In genomic region chr7:15016726-15017125, GRCh38 we compare ENCODE assay signal across 15 cellular contexts.
A peak's percentile ranks its signal among the peaks of the same experiment; 100 is the strongest.
DNase-seq lines count a peak whose midpoint lies in the region; ATAC-seq and TF ChIP-seq lines count a peak whose summit lies in the region.
"Had no signal": no experiment of that assay in that cellular context is flagged by ENCODE, and none has a peak within 500 bp of the region (broad histone marks: within the 10 kb centered on the region; RNA-seq: fewer than 3 reads in every experiment).

No MANE protein-coding gene starts in this region.

- H3K4me1 Mint-ChIP-seq in CD14-positive monocyte = no peaks in the 10 kb centered on the region
- H3K4me1 Mint-ChIP-seq: activated B cell treated with CpG ODN at 0.5 μM for 24 hours; activated naive CD8-positive, alpha-beta T cell treated with anti-CD3 and anti-CD28 coated beads, Interleukin-2, amount 50 U/mL, for 24 hours; activated T-helper 17 cell treated with anti-CD3 and anti-CD28 coated beads, Interleukin-2, amount 50 U/mL, for 72 hours had no signal

- intact Hi-C loops in CD14-positive monocyte (cut with micrococcal nuclease) = no loop called here
- intact Hi-C loops in sciatic nerve (cut with DNase I) = no loop called here
- intact Hi-C loops in Right ventricle myocardium inferior (cut with DNase I) = loop anchor here (1.0 to 5.0 kb wide), 2 partner anchors 284 to 298 kb away; no protein-coding TSS in a partner anchor

- TF ChIP-seq CTCF in CD14-positive monocyte (IDR thresholded peaks at IDR 0.05) = no peak

- DNase-seq in Caki2 (ENCODE audit: low read depth) = peak; percentile 63
- peak; percentile 66 for DNase-seq in LoVo (ENCODE audit: low spot score)
- DNase-seq in dermis blood vessel endothelial cell = peak; percentile 46
- DNase-seq in kidney glomerular epithelial cell (lab: John Stamatoyannopoulos, UW) = peak; percentile 70
- no peak for DNase-seq in CD14-positive monocyte (ENCODE audit: low spot score)
- no peak for DNase-seq in sciatic nerve (ENCODE audit: low spot score)
- DNase-seq in Right ventricle myocardium inferior (ENCODE audit: missing footprints) = no peak
- DNase-seq: activated B cell treated with CpG ODN at 0.5 μM for 24 hours; activated CD8-positive, alpha-beta memory T cell treated with anti-CD3 and anti-CD28 coated beads for 24 hours; activated naive CD8-positive, alpha-beta T cell treated with anti-CD3 and anti-CD28 coated beads, Interleukin-2, amount 50 U/mL, for 24 hours; left cardiac atrium; right cardiac atrium had no signal

- peaks cover 0 to 2% (median 0%) of the 10 kb centered on the region in 7 donors for H3K9me3 Mint-ChIP-seq in CD14-positive monocyte
- H3K9me3 Mint-ChIP-seq: activated B cell treated with CpG ODN at 0.5 μM for 24 hours; activated naive CD8-positive, alpha-beta T cell treated with anti-CD3 and anti-CD28 coated beads, Interleukin-2, amount 50 U/mL, for 24 hours; activated T-helper 17 cell treated with anti-CD3 and anti-CD28 coated beads, Interleukin-2, amount 50 U/mL, for 72 hours; stimulated activated naive CD8-positive, alpha-beta T cell treated with anti-CD3 and anti-CD28 coated beads, Interleukin-15, Interleukin-2, amounts not matched to agents 100 ng/mL and 50 ng/mL, for 24 hours had no signal

- peaks cover 0 to 2% (median 1%) of the 10 kb centered on the region in 3 donors for H3K27me3 Mint-ChIP-seq in CD14-positive monocyte (ENCODE audit: low read depth in 3 of 3)
- H3K27me3 Mint-ChIP-seq: activated B cell treated with CpG ODN at 0.5 μM for 24 hours; activated naive CD8-positive, alpha-beta T cell treated with anti-CD3 and anti-CD28 coated beads, Interleukin-2, amount 50 U/mL, for 24 hours; activated T-helper 17 cell treated with anti-CD3 and anti-CD28 coated beads, Interleukin-2, amount 50 U/mL, for 72 hours; stimulated activated naive CD8-positive, alpha-beta T cell treated with anti-CD3 and anti-CD28 coated beads, Interleukin-15, Interleukin-2, amounts not matched to agents 100 ng/mL and 50 ng/mL, for 24 hours had no signal

- no peak overlapping the region for H3K4me3 Mint-ChIP-seq in CD14-positive monocyte
- H3K4me3 Mint-ChIP-seq: activated B cell treated with CpG ODN at 0.5 μM for 24 hours; activated naive CD8-positive, alpha-beta T cell treated with anti-CD3 and anti-CD28 coated beads, Interleukin-2, amount 50 U/mL, for 24 hours; activated T-helper 17 cell treated with anti-CD3 and anti-CD28 coated beads, Interleukin-2, amount 50 U/mL, for 72 hours; stimulated activated naive CD8-positive, alpha-beta T cell treated with anti-CD3 and anti-CD28 coated beads, Interleukin-15, Interleukin-2, amounts not matched to agents 100 ng/mL and 50 ng/mL, for 24 hours had no signal

- no peak for ATAC-seq in HG03571 (IDR thresholded peaks at IDR 0.05; ENCODE audit: unreplicated experiment)
- no peak for ATAC-seq in sciatic nerve
- ATAC-seq in Right ventricle myocardium inferior = no peak
- ATAC-seq: activated naive CD8-positive, alpha-beta T cell treated with anti-CD3 and anti-CD28 coated beads, Interleukin-2, amount 50 U/mL, for 24 hours had no signal

- in situ Hi-C loops in Caki2 (cut with HindIII; ENCODE audit: low pct_unique_long_range_greater_than_20kb, low sequenced_read_pairs) = no loop called here

- no peaks in the 10 kb centered on the region for H3K36me3 Mint-ChIP-seq in CD14-positive monocyte

- H3K27ac Mint-ChIP-seq in CD14-positive monocyte = no peak overlapping the region
- H3K27ac Mint-ChIP-seq: activated B cell treated with CpG ODN at 0.5 μM for 24 hours; activated naive CD8-positive, alpha-beta T cell treated with anti-CD3 and anti-CD28 coated beads, Interleukin-2, amount 50 U/mL, for 24 hours; activated T-helper 17 cell treated with anti-CD3 and anti-CD28 coated beads, Interleukin-2, amount 50 U/mL, for 72 hours; stimulated activated naive CD8-positive, alpha-beta T cell treated with anti-CD3 and anti-CD28 coated beads, Interleukin-15, Interleukin-2, amounts not matched to agents 100 ng/mL and 50 ng/mL, for 24 hours had no signal

Comparison
In these comparisons a context has a peak if more than half of its experiments do, and no peak if none do; other contexts are left out.
1. DNase-seq: peak in Caki2 (single experiment), LoVo (single experiment), dermis blood vessel endothelial cell (single experiment) and kidney glomerular epithelial cell (single experiment); none in CD14-positive monocyte (single experiment), sciatic nerve (single experiment) and Right ventricle myocardium inferior (single experiment).